Comparison of ENCODE assay signal across 13 cellular contexts in the genomic region with DNA sequence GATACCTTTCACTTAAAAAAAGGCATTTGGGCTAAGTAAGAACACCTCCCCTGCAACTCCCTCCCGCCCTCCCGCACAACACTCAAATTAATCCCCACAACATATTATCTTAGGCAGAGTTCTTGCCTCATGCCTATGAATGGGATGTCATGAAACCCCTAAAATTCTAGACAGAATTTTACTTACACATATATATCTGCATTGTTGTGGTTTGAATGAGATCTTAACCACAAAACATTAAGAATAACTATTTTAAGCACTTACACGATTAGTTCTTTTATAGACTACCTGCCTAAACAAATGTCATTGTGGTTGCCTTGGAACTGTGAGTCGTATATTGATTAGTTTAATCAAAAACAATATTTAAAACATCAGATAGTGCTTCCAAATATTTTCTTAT. TPM values are rescaled to one million over a fixed set of nuclear protein-coding genes. Genes with fewer than 3 reads are reported as not detected.
DNase-seq lines count a peak whose midpoint lies in the region; ATAC-seq and TF ChIP-seq lines count a peak whose summit lies in the region.
"Had no signal": no experiment of that assay in that cellular context is flagged by ENCODE, and none has a peak within 500 bp of the region (broad histone marks: within the 10 kb centered on the region; RNA-seq: fewer than 3 reads in every experiment).

No MANE protein-coding gene starts in this region.

- H3K36me3 ChIP-seq in iPS-20b (ENCODE audit: insufficient read depth, low read depth, low read length) = no peaks in the 10 kb centered on the region
- H3K36me3 ChIP-seq in subcutaneous abdominal adipose tissue (ENCODE audit: control insufficient read depth in 5 of 5, insufficient read depth in 5 of 5, low read length in 5 of 5) = no peaks in the 10 kb centered on the region

- H3K9ac ChIP-seq in iPS-20b (ENCODE audit: low read depth, low read length) (peak overlapping the region; percentile 70; the same call in 1 of the 2 replicates), subcutaneous abdominal adipose tissue (ENCODE audit: low read length in 5 of 5) (no peak overlapping the region)

- peak overlapping the region; percentile 52 for H3K27ac ChIP-seq in iPS-20b (ENCODE audit: low read length)
- H3K27ac ChIP-seq in subcutaneous abdominal adipose tissue (ENCODE audit: low read depth, low read length) = peak overlapping the region; percentile 73
- H3K27ac ChIP-seq: HL-60 had no signal

- CTCF ChIA-PET in HEK293T (lab: Yijun Ruan, JAX) = no interaction called here

- H3K9me3 ChIP-seq in iPS-20b (ENCODE audit: insufficient read depth, low read depth, low read length) = no peaks in the 10 kb centered on the region
- no peaks in the 10 kb centered on the region for H3K9me3 ChIP-seq in subcutaneous abdominal adipose tissue (ENCODE audit: control insufficient read depth in 5 of 5, low read length in 5 of 5)

- peak; percentile 24 for DNase-seq in HT-29 (ENCODE audit: low spot score)
- peak; percentile 6 for DNase-seq in astrocyte of the hippocampus (ENCODE audit: low read depth, low spot score)
- DNase-seq in NCI-H1048 (lab: John Stamatoyannopoulos, UW) = no peak
- no peak for DNase-seq in dedifferentiated amniotic fluid mesenchymal stem cell (ENCODE audit: extremely low spot score)
- no peak for DNase-seq in HEK293T (ENCODE audit: extremely low spot score)
- DNase-seq: activated CD4-positive, alpha-beta T cell treated with anti-CD3 and anti-CD28 coated beads, Interleukin-2, amount 50 U/mL, for 4 hours; activated naive CD4-positive, alpha-beta T cell treated with Interleukin-2 at 50 U/mL for 16 hours; NCI-H1105; stimulated activated CD4-positive, alpha-beta T cell treated with anti-CD3 and anti-CD28 coated beads, Interleukin-4, amount 100 ng/mL, for 4 hours had no signal

- H3K27me3 ChIP-seq in iPS-20b (ENCODE audit: insufficient read depth, low read length) (no peaks in the 10 kb centered on the region), subcutaneous abdominal adipose tissue (ENCODE audit: control insufficient read depth in 5 of 5, insufficient read depth in 4 of 5, low read length in 5 of 5) (no peaks in the 10 kb centered on the region)

- POLR2A ChIA-PET in HEK293T (lab: Yijun Ruan, JAX) = no interaction called here

- H3K4me1 ChIP-seq in iPS-20b (ENCODE audit: insufficient read depth, low read length) (peaks cover 25% of the 10 kb centered on the region), subcutaneous abdominal adipose tissue (ENCODE audit: control insufficient read depth in 5 of 5, insufficient read depth in 5 of 5, low read length in 5 of 5) (peaks cover 0 to 44% (median 42%) of the 10 kb centered on the region in 5 donors)

- ATAC-seq in GM18498 (IDR thresholded peaks at IDR 0.05; ENCODE audit: unreplicated experiment) = no peak

- H3K4me3 ChIP-seq in iPS-20b (ENCODE audit: low read length) (peak overlapping the region; percentile 27), subcutaneous abdominal adipose tissue (ENCODE audit: low read depth in 1 of 5, low read length in 5 of 5) (no peak overlapping the region)

TF ChIP-seq in HEK293T, 16 proteins besides CTCF, POLR2A, EP300 and RAD21:
- TF ChIP-seq ELF4 (IDR thresholded peaks at IDR 0.05) (no peak), LEF1 (IDR thresholded peaks at IDR 0.05; ENCODE audit: borderline replicate concordance) (no peak), HDGF (IDR thresholded peaks at IDR 0.05; ENCODE audit: borderline replicate concordance) (no peak), BHLHE40 (IDR thresholded peaks at IDR 0.05; ENCODE audit: borderline replicate concordance) (no peak), TARDBP (IDR thresholded peaks at IDR 0.05) (no peak), L3MBTL2 (conservative IDR thresholded peaks at IDR 0.05) (no peak), ZNF384 (IDR thresholded peaks at IDR 0.05) (no peak), FOXM1 (IDR thresholded peaks at IDR 0.05; ENCODE audit: borderline replicate concordance) (no peak), FOXA1 (IDR thresholded peaks at IDR 0.05) (no peak), ARNT (IDR thresholded peaks at IDR 0.05) (no peak)

RNA-seq across cellular contexts. Expression of a gene that starts 4.5 kb away (rescaled TPM):
- total RNA-seq in HT-29 (2014; rRNA removed; shearing (Covaris generic)) = 169 and 195 TPM in 2 replicates

Comparison
In these comparisons a context has a peak if more than half of its experiments do, and no peak if none do; other contexts are left out.
1. DNase-seq: peak in HT-29 (single experiment) and astrocyte of the hippocampus (single experiment); none in NCI-H1048 (single experiment), dedifferentiated amniotic fluid mesenchymal stem cell (single experiment) and HEK293T (single experiment).